ENCODE assay signal across 8 cellular contexts in genomic region chr5:76641514-76642120, GRCh38. TPM values are rescaled to one million over a fixed set of nuclear protein-coding genes. Genes with fewer than 3 reads are reported as not detected.
A peak's percentile ranks its signal among the peaks of the same experiment; 100 is the strongest.
DNase-seq lines count a peak whose midpoint lies in the region; ATAC-seq, FAIRE-seq and TF ChIP-seq lines count a peak whose summit lies in the region.

No MANE protein-coding gene starts in this region.

- H3K9me2 ChIP-seq in GM23248 (ENCODE audit: insufficient read depth): no peaks in the 10 kb centered on the region

- no peak overlapping the region for H3K4me3 ChIP-seq in GM23248
- no peak overlapping the region for H3K4me3 ChIP-seq in fibroblast of mammary gland (ENCODE audit: control insufficient read depth, low read depth, low read length)
- H3K4me3 ChIP-seq in pancreas: no peak overlapping the region
- no peak overlapping the region for H3K4me3 ChIP-seq in uterus
- no peak overlapping the region for H3K4me3 ChIP-seq in gastrocnemius medialis

- no peak for TF ChIP-seq POLR2A in uterus (IDR thresholded peaks at IDR 0.05)
- TF ChIP-seq POLR2A in gastrocnemius medialis (IDR thresholded peaks at IDR 0.05): no peak

- no peaks in the 10 kb centered on the region for H3K9me3 ChIP-seq in GM23248 (ENCODE audit: low read depth)
- no peaks in the 10 kb centered on the region for H3K9me3 ChIP-seq in pancreas
- no peaks in the 10 kb centered on the region for H3K9me3 ChIP-seq in uterus
- H3K9me3 ChIP-seq in gastrocnemius medialis: no peaks in the 10 kb centered on the region

- H3K9me3 Mint-ChIP-seq in activated T-cell treated with anti-CD3 and anti-CD28 coated beads, Interleukin-2, amount 50 U/mL, for 24 hours: no peaks in the 10 kb centered on the region

- DNase-seq in AG09319 (ENCODE audit: extremely low read depth, low read depth) (peak; percentile 38), GM23248 (peak; percentile 74), RCC 7860 (ENCODE audit: low spot score) (peak; percentile 24), fibroblast of mammary gland (ENCODE audit: low read depth) (peak; percentile 81), pancreas (peak in 4 of 6 donors; percentile 27 to 58 (median 44)), uterus (peak; percentile 22 to 42), gastrocnemius medialis (no peak)
- peak; percentile 61 for DNase-seq in activated T-cell treated with anti-CD3 and anti-CD28 coated beads, Interleukin-2, amount 50 U/mL, for 24 hours

- no peak overlapping the region for H3K27ac ChIP-seq in GM23248
- no peak overlapping the region for H3K27ac ChIP-seq in pancreas
- no peak overlapping the region for H3K27ac ChIP-seq in uterus
- H3K27ac ChIP-seq in gastrocnemius medialis: no peak overlapping the region

- peaks cover 6% of the 10 kb centered on the region for H3K4me1 Mint-ChIP-seq in activated T-cell treated with anti-CD3 and anti-CD28 coated beads, Interleukin-2, amount 50 U/mL, for 24 hours (ENCODE audit: low read depth)

- peak; percentile 26 for FAIRE-seq in RCC 7860 (lab: Jason Lieb, UNC)
- FAIRE-seq in pancreas (lab: Jason Lieb, UNC): no peak

- H3K36me3 ChIP-seq in GM23248 (ENCODE audit: low read depth) (no peaks in the 10 kb centered on the region), pancreas (peaks cover 0 to 15% (median 0%) of the 10 kb centered on the region in 3 donors), uterus (no peaks in the 10 kb centered on the region), gastrocnemius medialis (no peaks in the 10 kb centered on the region)

- intact Hi-C loops in pancreas (cut with DNase I): no loop called here
- intact Hi-C loops in uterus (cut with DNase I; ENCODE audit: low total_unique reads): no loop called here
- intact Hi-C loops in gastrocnemius medialis (cut with DNase I; ENCODE audit: low total_unique reads): no loop called here

- H3K4me2 ChIP-seq in GM23248 (ENCODE audit: unreplicated experiment): no peak overlapping the region

- ATAC-seq in pancreas (peak; percentile 56 to 82 (median 70)), gastrocnemius medialis (no peak)

- H3K27ac Mint-ChIP-seq in activated T-cell treated with anti-CD3 and anti-CD28 coated beads, Interleukin-2, amount 50 U/mL, for 24 hours: no peak overlapping the region

- no peak overlapping the region for H3K9ac ChIP-seq in GM23248

- no peaks in the 10 kb centered on the region for H3K27me3 Mint-ChIP-seq in activated T-cell treated with anti-CD3 and anti-CD28 coated beads, Interleukin-2, amount 50 U/mL, for 24 hours

- peaks cover 89% of the 10 kb centered on the region for H3K36me3 Mint-ChIP-seq in activated T-cell treated with anti-CD3 and anti-CD28 coated beads, Interleukin-2, amount 50 U/mL, for 24 hours (ENCODE audit: low read depth)

- TF ChIP-seq CTCF in AG09319 (IDR thresholded peaks at IDR 0.05; ENCODE audit: low read depth, low read length) (peak; percentile 81), fibroblast of mammary gland (conservative IDR thresholded peaks at IDR 0.05; ENCODE audit: control insufficient read depth, insufficient read depth, low read depth, low read length) (peak; percentile 95), pancreas (IDR thresholded peaks at IDR 0.05) (peak; percentile 38 to 61 (median 50)), uterus (IDR thresholded peaks at IDR 0.05) (peak; percentile 9 to 59 (median 34)), gastrocnemius medialis (IDR thresholded peaks at IDR 0.05 in 4 of 5, conservative IDR thresholded peaks at IDR 0.05 in 1 of 5) (peak in 1 of 5 experiments; percentile 19)

- H3F3A ChIP-seq in GM23248 (ENCODE audit: insufficient read depth): no peaks in the 10 kb centered on the region

- 0 to 5% methylated on average over 1 of the region's 1 CpG for WGBS in GM23248 (ENCODE audit: low coverage in 1 of 2, low lambda C conversion rate in 2 of 2, missing lambda C conversion rate in 2 of 2), 2 experiments
- 17 to 21% methylated on average over 1 of the region's 1 CpG for WGBS in pancreas, 2 donors

- H3K27me3 ChIP-seq in GM23248 (replicated peaks; ENCODE audit: insufficient read depth): peaks cover 37% of the 10 kb centered on the region
- H3K27me3 ChIP-seq in pancreas: no peaks in the 10 kb centered on the region
- H3K27me3 ChIP-seq in uterus: no peaks in the 10 kb centered on the region
- no peaks in the 10 kb centered on the region for H3K27me3 ChIP-seq in gastrocnemius medialis

- H3K4me1 ChIP-seq in GM23248 (ENCODE audit: insufficient read depth): no peaks in the 10 kb centered on the region
- no peaks in the 10 kb centered on the region for H3K4me1 ChIP-seq in pancreas
- no peaks in the 10 kb centered on the region for H3K4me1 ChIP-seq in uterus
- no peaks in the 10 kb centered on the region for H3K4me1 ChIP-seq in gastrocnemius medialis

- in situ Hi-C loops in GM23248 (cut with MboI): no loop called here
- in situ Hi-C loops in gastrocnemius medialis (cut with MboI; ENCODE audit: low sequenced_read_pairs in 4 of 4): no loop called here

- H3K4me3 Mint-ChIP-seq in activated T-cell treated with anti-CD3 and anti-CD28 coated beads, Interleukin-2, amount 50 U/mL, for 24 hours: no peak overlapping the region

- H2AFZ ChIP-seq in GM23248: no peak overlapping the region

- no peaks in the 10 kb centered on the region for H3K79me2 ChIP-seq in GM23248 (ENCODE audit: insufficient read depth)

- H4K20me1 ChIP-seq in GM23248 (ENCODE audit: insufficient read depth): no peaks in the 10 kb centered on the region

RNA-seq across cellular contexts. Expression of gene F2RL2, which starts 18.4 kb away (rescaled TPM):
- total RNA-seq in GM23248 (2014; rRNA removed; shearing (Covaris generic)): under 0.01 TPM in 1 of 2 replicates, not detected in the other
- polyA plus RNA-seq in GM23248 (2016; fragmentation: Nextera tagmentation; extraction: Ambion mirVana): 0.05 TPM in 1 of 2 replicates, not detected in the other
- total RNA-seq in pancreas: 1 to 10 TPM in 2 of 6 donors, under 1 TPM in 4; 0.04 to 2.2 (median 0.22) TPM
- under 1 TPM; 0.04 to 0.40 TPM for polyA plus RNA-seq in pancreas
- total RNA-seq in uterus: 1 to 10 TPM in 3 of 4 donors, under 1 TPM in 1; 0.26 to 1.5 (median 1.2) TPM
- not detected for total RNA-seq in gastrocnemius medialis

Comparison
In these comparisons a context has a peak if more than half of its experiments do, and no peak if none do; other contexts are left out.
1. DNase-seq: peak in AG09319 (single experiment), GM23248 (single experiment), RCC 7860 (single experiment), activated T-cell treated with anti-CD3 and anti-CD28 coated beads, Interleukin-2, amount 50 U/mL, for 24 hours (single experiment), fibroblast of mammary gland (single experiment), pancreas (4 of 6) and uterus (2 of 2); none in gastrocnemius medialis (0 of 2).
2. ATAC-seq: peak in pancreas (4 of 4); none in gastrocnemius medialis (0 of 2).